In genomic region chr4:57110635-57111546, GRCh38 we compare ENCODE assay signal across 8 cellular contexts. TPM values are rescaled to one million over a fixed set of nuclear protein-coding genes. Genes with fewer than 3 reads are reported as not detected.
A peak's percentile ranks its signal among the peaks of the same experiment; 100 is the strongest.
DNase-seq lines count a peak whose midpoint lies in the region; ATAC-seq, FAIRE-seq and TF ChIP-seq lines count a peak whose summit lies in the region.

No MANE protein-coding gene starts in this region.

- H4K20me1 ChIP-seq in GM23248 (ENCODE audit: insufficient read depth): no peaks in the 10 kb centered on the region
- no peaks in the 10 kb centered on the region for H4K20me1 ChIP-seq in K562 (replicated peaks; ENCODE audit: control insufficient read depth, insufficient read depth, low read length)

- H3K36me3 ChIP-seq in GM23248 (ENCODE audit: low read depth) (no peaks in the 10 kb centered on the region), K562 (ENCODE audit: control insufficient read depth, insufficient read depth, low read length) (no peaks in the 10 kb centered on the region), psoas muscle (ENCODE audit: insufficient read depth in 1 of 2, low read depth in 1 of 2) (no peaks in the 10 kb centered on the region)

- no peaks in the 10 kb centered on the region for H3K9me1 ChIP-seq in K562 (ENCODE audit: control insufficient read depth, insufficient read depth, low read length)

- ATAC-seq in K562: peak; percentile 65
- peak; percentile 14 to 59 (median 36) for ATAC-seq in psoas muscle

- no peak for TF ChIP-seq POLR2A in K562 (conservative IDR thresholded peaks at IDR 0.05)

- H3K4me2 ChIP-seq in GM23248 (ENCODE audit: unreplicated experiment) (peak overlapping the region; percentile 90), K562 (ENCODE audit: insufficient read depth, low read length) (peak overlapping the region; percentile 23)

- TF ChIP-seq RAD21 in K562 (CRISPR knock-in tag; conservative IDR thresholded peaks at IDR 0.05 in 1 of 2, IDR thresholded peaks at IDR 0.05 in 1 of 2): no peak

- H3K27me3 ChIP-seq in GM23248 (replicated peaks; ENCODE audit: insufficient read depth) (no peaks in the 10 kb centered on the region), K562 (ENCODE audit: control insufficient read depth in 2 of 2, insufficient read depth in 2 of 2, low read length in 2 of 2) (peaks cover 10 to 22% of the 10 kb centered on the region in 2 experiments; a peak in 4 of 5 replicates), psoas muscle (ENCODE audit: insufficient read depth in 3 of 3, low read length in 2 of 3) (peaks cover 0 to 22% (median 4%) of the 10 kb centered on the region in 3 donors)

- H3F3A ChIP-seq in GM23248 (ENCODE audit: insufficient read depth): peaks cover 15% of the 10 kb centered on the region; the same call in 1 of the 2 replicates

- H2AFZ ChIP-seq in GM23248 (peak overlapping the region; percentile 90), K562 (ENCODE audit: low read depth, low read length) (peak overlapping the region; percentile 15)

- no peak for TF ChIP-seq CTCF in K562 (IDR thresholded peaks at IDR 0.05 in 2 of 3, conservative IDR thresholded peaks at IDR 0.05 in 1 of 3; ENCODE audit: insufficient read depth in 2 of 3, low read depth in 1 of 3, low read length in 3 of 3)
- TF ChIP-seq CTCF in psoas muscle (IDR thresholded peaks at IDR 0.05): no peak

- 3 to 4% methylated on average over 25 of the region's 25 CpGs for WGBS in GM23248 (ENCODE audit: low coverage in 1 of 2, low lambda C conversion rate in 2 of 2, missing lambda C conversion rate in 2 of 2), 2 experiments
- 3% methylated on average over 25 of the region's 25 CpGs for WGBS in K562 (ENCODE audit: insufficient coverage, low coverage, missing lambda C conversion rate)
- WGBS in psoas muscle, 3 donors: 2 to 6% (median 5%) methylated on average over 25 of the region's 25 CpGs

- intact Hi-C loops in K562 (cut with micrococcal nuclease): no loop called here
- intact Hi-C loops in psoas muscle (cut with DNase I): no loop called here

- CTCF ChIA-PET in K562 (lab: Yijun Ruan, JAX; ENCODE audit: low intra/inter-chr PET ratio): no interaction called here

- H3K9me2 ChIP-seq in GM23248 (ENCODE audit: insufficient read depth): no peaks in the 10 kb centered on the region

- H3K4me1 ChIP-seq in GM23248 (ENCODE audit: insufficient read depth) (peaks cover 29% of the 10 kb centered on the region), K562 (replicated peaks in 1 of 2; ENCODE audit: control insufficient read depth in 2 of 2, insufficient read depth in 2 of 2, low read length in 2 of 2) (peaks cover 0 to 12% of the 10 kb centered on the region in 2 experiments; a peak in 2 of 5 replicates), psoas muscle (peaks cover 4% of the 10 kb centered on the region)

- BruUV-seq in K562 (replicated peaks; lab: Mats Ljungman, UMichigan): no TSS peak

- DNase-seq in EL: peak; percentile 72
- DNase-seq in GM23248: peak; percentile 74
- peak; percentile 92 for DNase-seq in NOMO-1 treated with dmso at 0.1 percent for 144 hours (lab: John Stamatoyannopoulos, UW; ENCODE audit: unreplicated experiment)
- DNase-seq in K562 (ENCODE audit: extremely low read depth in 1 of 4, low spot score in 3 of 4): peak in 2 of 4 experiments; percentile 2 to 13
- peak; percentile 40 to 41 for DNase-seq in hippocampal formation (lab: John Stamatoyannopoulos, UW)
- peak in 1 of 2 donors; percentile 54 for DNase-seq in psoas muscle
- DNase-seq in NCI-H2107 (lab: John Stamatoyannopoulos, UW): no peak
- no peak for DNase-seq in NCI-H2081 (lab: John Stamatoyannopoulos, UW)

- peak overlapping the region; percentile 80 for H3K9ac ChIP-seq in GM23248
- peak overlapping the region in 1 of 2 experiments; percentile 73; a peak in 1 of 4 replicates for H3K9ac ChIP-seq in K562 (ENCODE audit: insufficient read depth in 1 of 2, low read depth in 2 of 2, low read length in 2 of 2)

- H3K79me2 ChIP-seq in GM23248 (ENCODE audit: insufficient read depth) (peaks cover 38% of the 10 kb centered on the region), K562 (ENCODE audit: control insufficient read depth, insufficient read depth, low read length) (no peaks in the 10 kb centered on the region)

- no peak for FAIRE-seq in K562 (lab: Jason Lieb, UNC)

- H3K4me3 ChIP-seq in GM23248 (peak overlapping the region; percentile 72), K562 (peak overlapping the region; percentile 16), psoas muscle (peak overlapping the region; percentile 74)

- H3K27ac ChIP-seq in GM23248 (peak overlapping the region; percentile 83), K562 (ENCODE audit: extremely low read depth, low read depth, low read length) (no peak overlapping the region), psoas muscle (peak overlapping the region; percentile 77)

- in situ Hi-C loops in GM23248 (cut with MboI): no loop called here
- in situ Hi-C loops in K562 (cut with MboI): no loop called here

- H3K9me3 ChIP-seq in GM23248 (ENCODE audit: low read depth) (no peaks in the 10 kb centered on the region), K562 (replicated peaks; ENCODE audit: control insufficient read depth, insufficient read depth, low read depth, low read length) (no peaks in the 10 kb centered on the region), psoas muscle (no peaks in the 10 kb centered on the region)

- POLR2A ChIA-PET in K562 (lab: Yijun Ruan, JAX): interaction anchor here (0.7 to 1.4 kb wide), 2 partner anchors 8 to 1032 kb away, joined by 3 read pairs; no protein-coding TSS in a partner anchor

- TF ChIP-seq EP300 in K562 (IDR thresholded peaks at IDR 0.05; ENCODE audit: low read length): no peak

TF ChIP-seq in K562, 482 proteins besides CTCF, POLR2A, EP300 and RAD21:
- no peak for TF ChIP-seq PTRF (tag; IDR thresholded peaks at IDR 0.05)
- TF ChIP-seq MEIS2 (IDR thresholded peaks at IDR 0.05; ENCODE audit: partially characterized antibody): no peak
- peak; percentile 67; the same call in 1 of the 2 replicates for TF ChIP-seq SPI1 (IDR thresholded peaks at IDR 0.05; ENCODE audit: borderline replicate concordance, low read depth, low read length)
- 0 out of 2 replicates have a peak, but pooled peaks have one; percentile 17 for TF ChIP-seq GABPA (tag; conservative IDR thresholded peaks at IDR 0.05; ENCODE audit: low read depth)

RNA-seq across cellular contexts. Expression of gene IGFBP7, which starts 0.7 kb away (rescaled TPM):
- total RNA-seq in GM23248 (2014; rRNA removed; shearing (Covaris generic)): 949 and 951 TPM in 2 replicates
- polyA plus RNA-seq in GM23248 (2016; fragmentation: Nextera tagmentation; extraction: Ambion mirVana): 1,347 and 1,359 TPM in 2 replicates
- total RNA-seq in K562 (2011; cell fraction: chromatin; rRNA removed; ENCODE audit: low replicate concordance): not detected in 2 replicates
- not detected in 2 replicates for total RNA-seq in K562 (2011; cell fraction: nucleolus; rRNA removed)
- not detected in 2 replicates for total RNA-seq in K562 (2011; cell fraction: nucleoplasm; rRNA removed)
- total RNA-seq in K562 (2014; rRNA removed): not detected in 2 replicates
- not detected in 2 replicates for total RNA-seq in K562 (2014; rRNA removed; fragmentation: Illumina TruSeq; extraction: Trizol)
- total RNA-seq in K562 (2015; rRNA removed; fragmentation: Illumina TruSeq; extraction: Trizol): not detected in 2 replicates
- total RNA-seq in K562 (2021): 0.29 and 0.54 TPM in 2 replicates
- not detected in 2 replicates for polyA plus RNA-seq in K562 (2011; rRNA removed)
- polyA plus RNA-seq in K562 (2011; cell fraction: cytosol; rRNA removed): 0.12 and 0.18 TPM in 2 replicates
- not detected in 2 replicates for polyA plus RNA-seq in K562 (2011; cell fraction: nucleus; rRNA removed)
- polyA plus RNA-seq in K562 (2012): 0.12 and 0.25 TPM in 2 replicates
- not detected in 2 replicates for polyA plus RNA-seq in K562 (2014; fragmentation: Illumina TruSeq; extraction: Trizol)
- polyA plus RNA-seq in K562 (2014; fragmentation: Nextera tagmentation; extraction: Ambion mirVana): under 1 TPM; 0.27 to 0.49 TPM
- polyA plus RNA-seq in K562 (2014; rRNA removed): not detected in 2 replicates
- not detected in 2 replicates for polyA minus RNA-seq in K562 (2011; rRNA and poly(A)+ RNA removed)
- not detected in 2 replicates for polyA minus RNA-seq in K562 (2011; cell fraction: cytosol; rRNA and poly(A)+ RNA removed)
- not detected in 2 replicates for polyA minus RNA-seq in K562 (2011; cell fraction: nucleus; rRNA and poly(A)+ RNA removed)
- 100 to 1,000 TPM in 2 of 4 donors, 10 to 100 TPM in 2; 89.0 to 152 (median 101) TPM for total RNA-seq in psoas muscle
- 100 to 1,000 TPM in 1 of 3 donors, 10 to 100 TPM in 2; 82.4 to 175 (median 93.7) TPM for polyA plus RNA-seq in psoas muscle

Comparison
In these comparisons a context has a peak if more than half of its experiments do, and no peak if none do; other contexts are left out.
1. DNase-seq: peak in EL (single experiment), GM23248 (single experiment), NOMO-1 treated with dmso at 0.1 percent for 144 hours (single experiment) and hippocampal formation (2 of 2); none in NCI-H2107 (single experiment) and NCI-H2081 (0 of 2).
2. H3K4me3 ChIP-seq: peak in every context shown above with its lines; median percentile 74 in psoas muscle; 72 in GM23248; 16 in K562.
3. RNA of gene IGFBP7, which starts 0.7 kb away (total RNA-seq): 949 to 951 TPM in GM23248 and 89.0 to 152 TPM in psoas muscle; 0.29 to 0.54 TPM in K562; every median in the first group is over 10 times any median in the second.